1 cellular context compared by ENCODE assay signal in the genomic region with DNA sequence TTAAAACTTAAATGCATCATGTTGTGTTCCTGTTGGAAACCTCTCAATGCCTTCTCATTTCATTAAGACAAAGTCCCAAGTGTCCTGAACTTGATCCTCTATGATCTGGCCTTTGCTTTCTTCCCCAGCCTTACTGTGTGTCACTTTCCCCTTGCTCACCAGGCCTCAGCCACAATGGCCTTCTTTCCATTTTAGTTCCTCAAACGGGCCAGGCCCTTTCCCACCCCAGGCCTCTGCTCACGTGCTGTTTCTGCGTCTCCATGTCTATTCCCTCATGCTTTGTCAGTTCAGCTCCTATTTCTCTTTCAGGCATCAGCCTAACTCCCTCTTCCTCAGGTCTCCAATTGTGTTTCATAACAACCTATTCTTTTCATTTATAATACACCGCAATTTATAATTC.
TF ChIP-seq lines count a peak whose summit lies in the region.

No MANE protein-coding gene starts in this region.

TF ChIP-seq in K562, 482 proteins besides CTCF, POLR2A, EP300 and RAD21 (continued from another document):
- no peak for TF ChIP-seq FOXP4 (CRISPR knock-in tag; IDR thresholded peaks at IDR 0.05; ENCODE audit: borderline replicate concordance)
TF ChIP-seq in K562: peak in this region for 1.
